ENCODE assay signal across 9 cellular contexts in the genomic region with DNA sequence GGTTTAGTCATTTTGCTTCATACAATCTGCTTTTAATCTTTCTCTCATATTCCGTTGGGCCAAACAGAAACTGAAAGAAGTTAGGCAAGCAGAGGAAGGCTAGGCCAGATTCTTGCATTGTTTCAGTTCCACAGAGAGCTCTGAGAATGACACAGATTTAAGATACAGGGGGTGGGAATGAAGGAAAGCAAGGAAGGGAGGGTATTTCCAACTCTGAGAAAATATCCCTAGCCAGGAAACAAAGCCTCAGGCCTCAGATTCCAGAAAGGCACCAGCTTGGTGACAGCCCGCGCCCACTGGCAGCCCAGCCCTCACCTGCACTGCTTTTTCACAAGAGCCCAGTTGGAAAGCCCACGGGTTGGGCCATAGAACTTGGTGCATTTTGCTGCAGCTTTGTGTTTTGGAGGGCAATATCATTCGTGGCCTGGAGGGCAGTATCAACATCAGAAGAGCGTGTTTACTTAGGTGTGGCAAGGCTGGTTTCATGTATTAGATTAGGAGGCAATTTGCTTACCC.
DNase-seq lines count a peak whose midpoint lies in the region; ATAC-seq, FAIRE-seq and TF ChIP-seq lines count a peak whose summit lies in the region.
"Had no signal": no experiment of that assay in that cellular context is flagged by ENCODE, and none has a peak within 500 bp of the region (broad histone marks: within the 10 kb centered on the region; RNA-seq: fewer than 3 reads in every experiment).

No MANE protein-coding gene starts in this region.

- no peaks in the 10 kb centered on the region for H3K9me3 Mint-ChIP-seq in activated CD4-positive, alpha-beta memory T cell treated with anti-CD3 and anti-CD28 coated beads for 36 hours
- H3K9me3 Mint-ChIP-seq in immature natural killer cell, result no peaks in the 10 kb centered on the region
- H3K9me3 Mint-ChIP-seq: brain had no signal

- DNase-seq in A549 (ENCODE audit: low read depth in 1 of 2, low spot score in 1 of 2), result no peak
- DNase-seq in activated CD4-positive, alpha-beta memory T cell treated with anti-CD3 and anti-CD28 coated beads for 36 hours, result peak; percentile 30
- peak; percentile 17 to 39 (median 19) for DNase-seq in immature natural killer cell
- peak in 1 of 2 donors; percentile 45 for DNase-seq in upper lobe of left lung
- DNase-seq in NCI-H345 treated with DMSO at 0.1 percent for 48 hours (lab: John Stamatoyannopoulos, UW; ENCODE audit: unreplicated experiment), result no peak
- no peak for DNase-seq in KG1 (lab: John Stamatoyannopoulos, UW)

- TF ChIP-seq POLR2A in A549 (IDR thresholded peaks at IDR 0.05; ENCODE audit: low read length) (no peak), upper lobe of left lung (IDR thresholded peaks at IDR 0.05) (no peak)

- no peak for FAIRE-seq in A549 (lab: Jason Lieb, UNC)

- no peaks in the 10 kb centered on the region for H3K36me3 Mint-ChIP-seq in activated CD4-positive, alpha-beta memory T cell treated with anti-CD3 and anti-CD28 coated beads for 36 hours
- H3K36me3 Mint-ChIP-seq in immature natural killer cell, result no peaks in the 10 kb centered on the region
- H3K36me3 Mint-ChIP-seq: brain had no signal

- no peaks in the 10 kb centered on the region for H3K36me3 ChIP-seq in upper lobe of left lung

- peaks cover 45% of the 10 kb centered on the region for H3K4me1 ChIP-seq in A549
- H3K4me1 ChIP-seq in upper lobe of left lung, result peaks cover 16 to 20% (median 16%) of the 10 kb centered on the region in 4 donors

- no peak for TF ChIP-seq RAD21 in A549 (conservative IDR thresholded peaks at IDR 0.05 in 1 of 2, IDR thresholded peaks at IDR 0.05 in 1 of 2)

- no peak overlapping the region for H3K4me3 Mint-ChIP-seq in activated CD4-positive, alpha-beta memory T cell treated with anti-CD3 and anti-CD28 coated beads for 36 hours
- H3K4me3 Mint-ChIP-seq in immature natural killer cell, result peak overlapping the region; percentile 29 to 79 (median 65)
- H3K4me3 Mint-ChIP-seq: brain had no signal

- TF ChIP-seq EP300 in A549 (IDR thresholded peaks at IDR 0.05) (no peak), upper lobe of left lung (IDR thresholded peaks at IDR 0.05) (no peak)

- CTCF ChIA-PET in A549 (lab: Yijun Ruan, JAX), result interaction anchor here (1.1 kb wide), 1 partner anchor 33 kb away, joined by 3 read pairs; no protein-coding TSS in a partner anchor
- CTCF ChIA-PET in activated CD4-positive, alpha-beta memory T cell treated with anti-CD3 and anti-CD28 coated beads for 36 hours (lab: Charles Lee), result interaction anchor here (0.9 kb wide), 1 partner anchor 64 kb away, joined by 3 read pairs; the partner anchor contains the start of gene ENC1

- peak overlapping the region; percentile 21 to 69; a peak in 3 of 6 replicates for H3K27ac ChIP-seq in A549
- H3K27ac ChIP-seq in upper lobe of left lung, result peak overlapping the region; percentile 71 to 79 (median 76)

- H3K4me2 ChIP-seq in A549, result peak overlapping the region; percentile 54

- H3K9me3 ChIP-seq in A549 (no peaks in the 10 kb centered on the region), upper lobe of left lung (no peaks in the 10 kb centered on the region)

- H3K4me3 ChIP-seq in A549 (no peak overlapping the region), upper lobe of left lung (peak overlapping the region in 1 of 4 donors; percentile 25)

- POLR2A ChIA-PET in A549 (lab: Yijun Ruan, JAX), result no interaction called here
- POLR2A ChIA-PET in activated CD4-positive, alpha-beta memory T cell treated with anti-CD3 and anti-CD28 coated beads for 36 hours (lab: Charles Lee), result interaction anchor here (0.7 kb wide), 1 partner anchor 182 kb away, joined by 5 read pairs; no protein-coding TSS in a partner anchor

- peak overlapping the region; percentile 54 for H3K27ac Mint-ChIP-seq in activated CD4-positive, alpha-beta memory T cell treated with anti-CD3 and anti-CD28 coated beads for 36 hours
- peak overlapping the region; percentile 71 to 90 (median 84) for H3K27ac Mint-ChIP-seq in immature natural killer cell

- 54% methylated on average over 6 of the region's 6 CpGs for WGBS in A549 (ENCODE audit: missing lambda C conversion rate)
- 55 to 59% methylated on average over 6 of the region's 6 CpGs for WGBS in upper lobe of left lung, 2 donors

- peaks cover 51% of the 10 kb centered on the region for H3K4me1 Mint-ChIP-seq in activated CD4-positive, alpha-beta memory T cell treated with anti-CD3 and anti-CD28 coated beads for 36 hours (ENCODE audit: low read depth)
- peaks cover 30 to 45% of the 10 kb centered on the region in 2 donors for H3K4me1 Mint-ChIP-seq in immature natural killer cell

- ATAC-seq in A549, result no peak
- peak; percentile 76 for ATAC-seq in GM18511 (IDR thresholded peaks at IDR 0.05; ENCODE audit: unreplicated experiment)
- peak; percentile 74 for ATAC-seq in HG03025 (IDR thresholded peaks at IDR 0.05; ENCODE audit: low FRiP score, unreplicated experiment)
- ATAC-seq in upper lobe of left lung (ENCODE audit: low FRiP score in 2 of 2), result peak in 1 of 2 donors; percentile 74

- intact Hi-C loops in activated CD4-positive, alpha-beta memory T cell treated with anti-CD3 and anti-CD28 coated beads for 36 hours (cut with micrococcal nuclease), result loop anchor here (2.0 to 10.0 kb wide), 8 partner anchors 108 to 1895 kb away; partner anchors contain the start of genes ANKRA2, GCNT4, HEXB and IQGAP2

- H3K27me3 Mint-ChIP-seq in activated CD4-positive, alpha-beta memory T cell treated with anti-CD3 and anti-CD28 coated beads for 36 hours, result peaks cover 5% of the 10 kb centered on the region
- peaks cover 0 to 5% (median 2%) of the 10 kb centered on the region in 3 donors for H3K27me3 Mint-ChIP-seq in immature natural killer cell (ENCODE audit: low read depth in 3 of 3)
- H3K27me3 Mint-ChIP-seq: brain had no signal

- H3K27me3 ChIP-seq in upper lobe of left lung, result no peaks in the 10 kb centered on the region

- TF ChIP-seq CTCF in A549 (IDR thresholded peaks at IDR 0.05) (no peak), upper lobe of left lung (IDR thresholded peaks at IDR 0.05) (no peak)

TF ChIP-seq in A549, 52 proteins besides CTCF, POLR2A, EP300 and RAD21:
- TF ChIP-seq FOXS1 (CRISPR knock-in tag; IDR thresholded peaks at IDR 0.05), result no peak
- no peak for TF ChIP-seq ZNF302 (CRISPR knock-in tag; IDR thresholded peaks at IDR 0.05)
- no peak for TF ChIP-seq MAX (IDR thresholded peaks at IDR 0.05)
- no peak for TF ChIP-seq NR3C1 (IDR thresholded peaks at IDR 0.05)
- TF ChIP-seq SMC3 (IDR thresholded peaks at IDR 0.05), result no peak
- no peak for TF ChIP-seq BCL3 (IDR thresholded peaks at IDR 0.05)
- TF ChIP-seq JUNB (IDR thresholded peaks at IDR 0.05), result no peak
- TF ChIP-seq, protein P1, sequence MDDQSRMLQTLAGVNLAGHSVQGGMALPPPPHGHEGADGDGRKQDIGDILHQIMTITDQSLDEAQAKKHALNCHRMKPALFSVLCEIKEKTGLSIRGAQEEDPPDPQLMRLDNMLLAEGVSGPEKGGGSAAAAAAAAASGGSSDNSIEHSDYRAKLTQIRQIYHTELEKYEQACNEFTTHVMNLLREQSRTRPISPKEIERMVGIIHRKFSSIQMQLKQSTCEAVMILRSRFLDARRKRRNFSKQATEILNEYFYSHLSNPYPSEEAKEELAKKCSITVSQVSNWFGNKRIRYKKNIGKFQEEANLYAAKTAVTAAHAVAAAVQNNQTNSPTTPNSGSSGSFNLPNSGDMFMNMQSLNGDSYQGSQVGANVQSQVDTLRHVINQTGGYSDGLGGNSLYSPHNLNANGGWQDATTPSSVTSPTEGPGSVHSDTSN (IDR thresholded peaks at IDR 0.05), result no peak
- TF ChIP-seq RFX5 (IDR thresholded peaks at IDR 0.05), result no peak
- TF ChIP-seq, protein P2, sequence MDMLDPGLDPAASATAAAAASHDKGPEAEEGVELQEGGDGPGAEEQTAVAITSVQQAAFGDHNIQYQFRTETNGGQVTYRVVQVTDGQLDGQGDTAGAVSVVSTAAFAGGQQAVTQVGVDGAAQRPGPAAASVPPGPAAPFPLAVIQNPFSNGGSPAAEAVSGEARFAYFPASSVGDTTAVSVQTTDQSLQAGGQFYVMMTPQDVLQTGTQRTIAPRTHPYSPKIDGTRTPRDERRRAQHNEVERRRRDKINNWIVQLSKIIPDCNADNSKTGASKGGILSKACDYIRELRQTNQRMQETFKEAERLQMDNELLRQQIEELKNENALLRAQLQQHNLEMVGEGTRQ (IDR thresholded peaks at IDR 0.05), result no peak

Comparison
In these comparisons a context has a peak if more than half of its experiments do, and no peak if none do; other contexts are left out.
1. ATAC-seq: peak in GM18511 (single experiment) and HG03025 (single experiment); none in A549 (0 of 2).
2. DNase-seq: peak in activated CD4-positive, alpha-beta memory T cell treated with anti-CD3 and anti-CD28 coated beads for 36 hours (single experiment) and immature natural killer cell (3 of 3); none in A549 (0 of 2), NCI-H345 treated with DMSO at 0.1 percent for 48 hours (single experiment) and KG1 (single experiment).